In genomic region chr6:87407531-87407895, GRCh38 we compare ENCODE assay signal across 8 cellular contexts. TPM values are rescaled to one million over a fixed set of nuclear protein-coding genes. Genes with fewer than 3 reads are reported as not detected.
DNase-seq lines count a peak whose midpoint lies in the region; ATAC-seq and TF ChIP-seq lines count a peak whose summit lies in the region.

No MANE protein-coding gene starts in this region.

- H3K18ac ChIP-seq in IMR-90 (ENCODE audit: low read depth, low read length), result no peak overlapping the region

- H2AK5ac ChIP-seq in IMR-90 (ENCODE audit: low read depth, low read length), result no peak overlapping the region

- H3K4me3 ChIP-seq in IMR-90 (ENCODE audit: insufficient read depth, low read depth, low read length) (peak overlapping the region; percentile 85), esophagus squamous epithelium (peak overlapping the region; percentile 71 to 98 (median 82))

- WGBS in IMR-90 (ENCODE audit: extremely low coverage in 2 of 2, insufficient read length in 1 of 2), 2 experiments, result 0% methylated on average over 5 of the region's 10 CpGs; no CpG with 5 or more reads in 1 of the 2 experiments
- 0 to 1% methylated on average over 10 of the region's 10 CpGs for WGBS in esophagus squamous epithelium, 2 donors

- H3K27ac ChIP-seq in IMR-90 (ENCODE audit: insufficient read depth, low read length), result no peak overlapping the region
- peak overlapping the region; percentile 77 to 90 (median 81) for H3K27ac ChIP-seq in esophagus squamous epithelium

- no peaks in the 10 kb centered on the region for H3K36me3 ChIP-seq in IMR-90 (ENCODE audit: control insufficient read depth, insufficient read depth, low read length)
- H3K36me3 ChIP-seq in esophagus squamous epithelium, result no peaks in the 10 kb centered on the region

- dilution Hi-C loops in IMR-90 (cut with HindIII; ENCODE audit: low sequenced_read_pairs, unreplicated experiment), result no loop called here

- no peak overlapping the region for H4K5ac ChIP-seq in IMR-90 (ENCODE audit: low read depth, low read length)

- H3K27ac Mint-ChIP-seq in natural killer cell treated with Interleukin-12 subunit alpha and Interleukin-12 subunit beta and Interleukin-15 and Interleukin-18, amount 100 ng/mL, for 72 hours, result peak overlapping the region in 1 of 2 donors; percentile 67

- H3K36me3 Mint-ChIP-seq in natural killer cell treated with Interleukin-12 subunit alpha and Interleukin-12 subunit beta and Interleukin-15 and Interleukin-18, amount 100 ng/mL, for 72 hours, result no peaks in the 10 kb centered on the region

- H2BK15ac ChIP-seq in IMR-90 (ENCODE audit: low read depth, low read length), result no peak overlapping the region

- DNase-seq in DMS53 (lab: John Stamatoyannopoulos, UW), result peak; percentile 81
- DNase-seq in IMR-90, result peak; percentile 41
- peak; percentile 51 for DNase-seq in T1000 (lab: John Stamatoyannopoulos, UW)
- no peak for DNase-seq in esophagus squamous epithelium (lab: John Stamatoyannopoulos, UW)
- no peak for DNase-seq in natural killer cell treated with Interleukin-12 subunit alpha and Interleukin-12 subunit beta and Interleukin-15 and Interleukin-18, amount 100 ng/mL, for 72 hours (ENCODE audit: low spot score)
- no peak for DNase-seq in activated CD4-positive, CD25-positive, alpha-beta regulatory T cell treated with anti-CD3 and anti-CD28 coated beads, Interleukin-2, amount 50 U/mL, for 72 hours
- DNase-seq in SK-N-DZ (ENCODE audit: low spot score), result no peak

- H3K9me1 ChIP-seq in IMR-90 (ENCODE audit: insufficient read depth, low read length), result no peaks in the 10 kb centered on the region

- peaks cover 0 to 5% of the 10 kb centered on the region in 2 donors for H3K4me1 Mint-ChIP-seq in natural killer cell treated with Interleukin-12 subunit alpha and Interleukin-12 subunit beta and Interleukin-15 and Interleukin-18, amount 100 ng/mL, for 72 hours (ENCODE audit: low read depth in 2 of 2)

- H2BK120ac ChIP-seq in IMR-90 (ENCODE audit: low read depth, low read length), result no peak overlapping the region

- no peak overlapping the region for H4K91ac ChIP-seq in IMR-90 (ENCODE audit: insufficient read depth, low read depth, low read length)

- H2AFZ ChIP-seq in IMR-90 (replicated peaks; ENCODE audit: low read length, poor library complexity), result peak overlapping the region; percentile 39

- BruUV-seq in IMR-90 (replicated peaks; lab: Mats Ljungman, UMichigan), result no TSS peak

- H3K79me1 ChIP-seq in IMR-90 (ENCODE audit: low read depth in 1 of 2, low read length in 2 of 2), result no peaks in the 10 kb centered on the region

- peaks cover 14 to 29% of the 10 kb centered on the region in 2 donors for H3K27me3 Mint-ChIP-seq in natural killer cell treated with Interleukin-12 subunit alpha and Interleukin-12 subunit beta and Interleukin-15 and Interleukin-18, amount 100 ng/mL, for 72 hours

- TF ChIP-seq CTCF in IMR-90 (conservative IDR thresholded peaks at IDR 0.05; ENCODE audit: low read depth, low read length) (no peak), esophagus squamous epithelium (IDR thresholded peaks at IDR 0.05) (no peak)

- TF ChIP-seq POLR2A in IMR-90 (IDR thresholded peaks at IDR 0.05; ENCODE audit: low read depth, low read length) (no peak), esophagus squamous epithelium (IDR thresholded peaks at IDR 0.05) (no peak)

- peak overlapping the region; percentile 98 for H3K4me2 ChIP-seq in IMR-90 (ENCODE audit: low read depth, low read length)

- no peak overlapping the region for H3K23ac ChIP-seq in IMR-90 (ENCODE audit: low read depth, low read length)

- no peaks in the 10 kb centered on the region; the same call in 1 of the 2 replicates for H3K27me3 ChIP-seq in IMR-90 (ENCODE audit: control insufficient read depth, insufficient read depth, low read length)
- no peaks in the 10 kb centered on the region for H3K27me3 ChIP-seq in esophagus squamous epithelium

- ATAC-seq in GM21381 (IDR thresholded peaks at IDR 0.05; ENCODE audit: unreplicated experiment), result peak; percentile 4
- peak; percentile 69 for ATAC-seq in IMR-90 (ENCODE audit: low read depth)
- ATAC-seq in natural killer cell treated with Interleukin-12 subunit alpha and Interleukin-12 subunit beta and Interleukin-15 and Interleukin-18, amount 100 ng/mL, for 72 hours, result no peak

- intact Hi-C loops in IMR-90 (cut with micrococcal nuclease) (loop anchor here (5.0 to 10.0 kb wide), 3 partner anchors 65 to 757 kb away; partner anchors contain the start of genes CNR1 and SLC35A1), esophagus squamous epithelium (cut with DNase I) (no loop called here)

- no peaks in the 10 kb centered on the region for H3K4me1 ChIP-seq in IMR-90 (ENCODE audit: control insufficient read depth, insufficient read depth, low read length)
- peaks cover 0 to 13% (median 2%) of the 10 kb centered on the region in 3 donors for H3K4me1 ChIP-seq in esophagus squamous epithelium

- CTCF ChIA-PET in IMR-90 (lab: Yijun Ruan, JAX), result no interaction called here

- POLR2A ChIA-PET in IMR-90 (lab: Charles Lee; ENCODE audit: unreplicated experiment), result no interaction called here

- no peak overlapping the region for H2AK9ac ChIP-seq in IMR-90 (replicated peaks; ENCODE audit: low read depth, low read length, poor library complexity)

- no peak overlapping the region for H3K14ac ChIP-seq in IMR-90 (replicated peaks; ENCODE audit: low read depth, low read length)

- peak overlapping the region; percentile 9; the same call in 1 of the 2 replicates for H3K9ac ChIP-seq in IMR-90 (ENCODE audit: low read depth, low read length)

- H4K8ac ChIP-seq in IMR-90 (ENCODE audit: low read depth in 2 of 2, low read length in 2 of 2), result peak overlapping the region; percentile 18 to 59; a peak in 1 of 4 replicates

- no peak overlapping the region for H2BK5ac ChIP-seq in IMR-90 (ENCODE audit: low read depth, low read length, poor library complexity, severe bottlenecking)

- H3K4me3 Mint-ChIP-seq in natural killer cell treated with Interleukin-12 subunit alpha and Interleukin-12 subunit beta and Interleukin-15 and Interleukin-18, amount 100 ng/mL, for 72 hours, result peak overlapping the region; percentile 82

- no peak overlapping the region for H2BK20ac ChIP-seq in IMR-90 (ENCODE audit: low read depth, low read length)

- H4K20me1 ChIP-seq in IMR-90 (ENCODE audit: insufficient read depth, low read length), result no peaks in the 10 kb centered on the region; the same call in 1 of the 2 replicates

- no peaks in the 10 kb centered on the region for H3K9me3 Mint-ChIP-seq in natural killer cell treated with Interleukin-12 subunit alpha and Interleukin-12 subunit beta and Interleukin-15 and Interleukin-18, amount 100 ng/mL, for 72 hours

- in situ Hi-C loops in IMR-90 (cut with MboI; ENCODE audit: low sequenced_read_pairs), result no loop called here

- no peak overlapping the region for H3K56ac ChIP-seq in IMR-90 (ENCODE audit: extremely low read depth, insufficient read depth, low read length)

- no peak for TF ChIP-seq RAD21 in IMR-90 (IDR thresholded peaks at IDR 0.05; ENCODE audit: low read length)

- H3K9me3 ChIP-seq in IMR-90 (ENCODE audit: control insufficient read depth, insufficient read depth, low read length), result no peaks in the 10 kb centered on the region
- no peaks in the 10 kb centered on the region for H3K9me3 ChIP-seq in esophagus squamous epithelium

- H3K4ac ChIP-seq in IMR-90 (ENCODE audit: low read depth, low read length), result no peak overlapping the region

TF ChIP-seq in IMR-90, 13 proteins besides CTCF, POLR2A, EP300 and RAD21:
- TF ChIP-seq MAZ (IDR thresholded peaks at IDR 0.05; ENCODE audit: borderline replicate concordance, low read depth, low read length), result peak; percentile 61; the same call in 1 of the 2 replicates
- TF ChIP-seq CHD1 (IDR thresholded peaks at IDR 0.05; ENCODE audit: low read depth, low read length), result no peak
- no peak for TF ChIP-seq MXI1 (IDR thresholded peaks at IDR 0.05; ENCODE audit: borderline replicate concordance, low read depth, low read length)

RNA-seq across cellular contexts. Expression of gene CFAP206, which starts 0.3 kb away (rescaled TPM):
- total RNA-seq in IMR-90 (2012; rRNA removed) (under 0.01 and 0.28 TPM in 2 replicates), esophagus squamous epithelium (under 1 TPM in 1 of 4 donors, not detected in 3; 0.26 TPM)
- 0.09 TPM in 1 of 2 replicates, not detected in the other for polyA plus RNA-seq in IMR-90 (2012; rRNA removed)
- polyA plus RNA-seq in IMR-90 (2012; cell fraction: cytosol; rRNA removed), result not detected in 2 replicates
- polyA plus RNA-seq in IMR-90 (2012; cell fraction: nucleus; rRNA removed; ENCODE audit: low replicate concordance), result 0.29 TPM in 1 of 2 replicates, not detected in the other
- under 1 TPM in 1 of 2 donors, not detected in 1; 0.21 TPM for total RNA-seq in natural killer cell treated with Interleukin-12 subunit alpha and Interleukin-12 subunit beta and Interleukin-15 and Interleukin-18, amount 100 ng/mL, for 72 hours
- polyA plus RNA-seq in SK-N-DZ (2014; cell fraction: cytosol; rRNA removed), result 0.43 and 0.46 TPM in 2 replicates
- polyA plus RNA-seq in SK-N-DZ (2014; cell fraction: nucleus; rRNA removed), result 0.46 and 1.4 TPM in 2 replicates

Comparison
In these comparisons a context has a peak if more than half of its experiments do, and no peak if none do; other contexts are left out.
1. DNase-seq: peak in DMS53 (single experiment), IMR-90 (single experiment) and T1000 (single experiment); none in esophagus squamous epithelium (single experiment), natural killer cell treated with Interleukin-12 subunit alpha and Interleukin-12 subunit beta and Interleukin-15 and Interleukin-18, amount 100 ng/mL, for 72 hours (single experiment), activated CD4-positive, CD25-positive, alpha-beta regulatory T cell treated with anti-CD3 and anti-CD28 coated beads, Interleukin-2, amount 50 U/mL, for 72 hours (single experiment) and SK-N-DZ (single experiment).
2. ATAC-seq: peak in GM21381 (single experiment) and IMR-90 (single experiment); none in natural killer cell treated with Interleukin-12 subunit alpha and Interleukin-12 subunit beta and Interleukin-15 and Interleukin-18, amount 100 ng/mL, for 72 hours (0 of 2).